ENCODE assay signal across 8 cellular contexts in genomic region chr15:45429974-45430792, GRCh38. TPM values are rescaled to one million over a fixed set of nuclear protein-coding genes. Genes with fewer than 3 reads are reported as not detected.
DNase-seq lines count a peak whose midpoint lies in the region; ATAC-seq and TF ChIP-seq lines count a peak whose summit lies in the region.

No MANE protein-coding gene starts in this region.

- DNase-seq in BE2C: peak; percentile 84
- DNase-seq in activated CD4-positive, alpha-beta T cell treated with anti-CD3 and anti-CD28 coated beads for 24 hours (ENCODE audit: low read depth in 2 of 2): peak; percentile 83 to 85
- peak; percentile 60 for DNase-seq in choroid plexus epithelial cell (ENCODE audit: low read depth)
- DNase-seq in left lobe of liver (ENCODE audit: low spot score): peak; percentile 79
- peak; percentile 86 for DNase-seq in stimulated activated CD4-positive, alpha-beta T cell treated with anti-CD3 and anti-CD28 coated beads, Interleukin-4, amount 100 ng/mL, for 24 hours
- DNase-seq in cerebellar cortex (ENCODE audit: low spot score): no peak

- no peaks in the 10 kb centered on the region for H3K4me1 ChIP-seq in BE2C

- no peaks in the 10 kb centered on the region for H3K9me3 ChIP-seq in BE2C

- peak; percentile 72 for ATAC-seq in GM19468 (IDR thresholded peaks at IDR 0.05; ENCODE audit: extremely low read depth, unreplicated experiment)
- ATAC-seq in left lobe of liver: peak; percentile 96

- H3K36me3 ChIP-seq in BE2C: no peaks in the 10 kb centered on the region

- TF ChIP-seq CTCF in BE2C (IDR thresholded peaks at IDR 0.05; ENCODE audit: low read depth, low read length): peak; percentile 100
- peak; percentile 73 for TF ChIP-seq CTCF in LNCAP (IDR thresholded peaks at IDR 0.05)
- TF ChIP-seq CTCF in choroid plexus epithelial cell (conservative IDR thresholded peaks at IDR 0.05; ENCODE audit: low read depth, low read length): peak; percentile 92

- peak overlapping the region; percentile 41 for H3K4me3 ChIP-seq in BE2C (ENCODE audit: low read depth, low read length)
- peak overlapping the region; percentile 59 for H3K4me3 ChIP-seq in choroid plexus epithelial cell (ENCODE audit: low read depth, low read length)

- H3K27me3 ChIP-seq in BE2C: peaks cover 5% of the 10 kb centered on the region; the same call in 1 of the 2 replicates

RNA-seq across cellular contexts. Expression of gene GATM, which starts 51.8 kb away (rescaled TPM):
- polyA plus RNA-seq in BE2C (2012; ENCODE audit: insufficient read depth, insufficient read length, low read depth): not detected
- 570 TPM for total RNA-seq in left lobe of liver
